In genomic region chrX:153573999-153574398, GRCh38 we compare ENCODE assay signal across 1 cellular context.
TF ChIP-seq lines count a peak whose summit lies in the region.

No MANE protein-coding gene starts in this region.

TF ChIP-seq in HCT116, 20 proteins besides CTCF, POLR2A, EP300 and RAD21 (continued from another document):
- TF ChIP-seq ZBTB33 (IDR thresholded peaks at IDR 0.05; ENCODE audit: extremely low read depth, insufficient replicate concordance, low read length) (no peak), MAX (IDR thresholded peaks at IDR 0.05) (no peak), YY1 (IDR thresholded peaks at IDR 0.05; ENCODE audit: extremely low read depth, insufficient replicate concordance, low read depth, low read length) (no peak), SP1 (IDR thresholded peaks at IDR 0.05; ENCODE audit: low read depth) (no peak), TCF7L2 (IDR thresholded peaks at IDR 0.05; ENCODE audit: borderline replicate concordance, extremely low read depth, insufficient read depth, insufficient read length) (no peak), EZH2phosphoT487 (IDR thresholded peaks at IDR 0.05; ENCODE audit: borderline replicate concordance) (no peak), EZH2 (IDR thresholded peaks at IDR 0.05) (no peak), SIN3A (IDR thresholded peaks at IDR 0.05; ENCODE audit: low read depth) (no peak), EGR1 (IDR thresholded peaks at IDR 0.05; ENCODE audit: low read depth) (no peak), POLR2AphosphoS5 (IDR thresholded peaks at IDR 0.05; ENCODE audit: low read depth, low read length) (no peak), REST (IDR thresholded peaks at IDR 0.05; ENCODE audit: low read depth) (no peak)
TF ChIP-seq in HCT116: peak in this region for 0.
